26 cellular contexts compared by ENCODE assay signal in the genomic region with DNA sequence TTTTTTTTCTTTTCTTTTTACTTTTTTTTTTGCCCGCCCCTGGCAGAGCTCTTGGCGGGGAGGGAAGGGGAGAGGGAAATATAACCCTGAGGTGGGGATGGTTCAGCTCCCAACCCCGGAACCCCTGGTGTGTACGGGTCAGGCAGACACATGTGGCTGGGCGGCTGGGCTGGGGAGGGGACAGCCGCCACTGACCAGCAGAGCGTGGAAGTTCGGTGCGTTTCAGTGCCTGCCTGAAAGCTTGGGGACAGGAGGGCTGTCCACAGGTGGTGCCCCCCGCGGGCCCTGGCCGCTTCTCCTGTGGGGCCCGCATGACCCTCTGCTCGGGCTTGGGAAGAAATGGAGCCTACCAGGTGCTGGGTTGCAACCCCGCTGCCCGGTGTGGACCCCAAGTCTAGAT.
"Had no signal": no experiment of that assay in that cellular context is flagged by ENCODE, and none has a peak within 500 bp of the region (broad histone marks: within the 10 kb centered on the region; RNA-seq: fewer than 3 reads in every experiment).

No MANE protein-coding gene starts in this region.

- H3K27ac Mint-ChIP-seq: activated CD4-positive, alpha-beta T cell treated with anti-CD3 and anti-CD28 coated beads, Interleukin-2, amount 10 ng/mL, durations not matched to agents 7 days and 5 days; activated CD8-positive, alpha-beta memory T cell treated with anti-CD3 and anti-CD28 coated beads, Interleukin-2, amount 10 ng/mL, durations not matched to agents 7 days and 5 days; activated CD8-positive, alpha-beta T cell treated with anti-CD3 and anti-CD28 coated beads for 36 hours; activated naive CD8-positive, alpha-beta T cell treated with anti-CD3 and anti-CD28 coated beads, Interleukin-2, amount 50 U/mL, for 24 hours; dendritic cell treated with granulocyte-macrophage colony-stimulating factor and Interleukin-4, amounts not matched to agents 40 ng/mL and 50 ng/mL, for 4 days; T-helper 2 cell treated with Interferon-gamma antibody and Interleukin-4, amounts not matched to agents 5 μg/mL and 100 μg/mL, for 36 hours had no signal

- H3K27me3 Mint-ChIP-seq: activated CD4-positive, alpha-beta T cell treated with anti-CD3 and anti-CD28 coated beads, Interleukin-2, amount 10 ng/mL, durations not matched to agents 7 days and 5 days; activated CD8-positive, alpha-beta memory T cell treated with anti-CD3 and anti-CD28 coated beads, Interleukin-2, amount 10 ng/mL, durations not matched to agents 7 days and 5 days; activated CD8-positive, alpha-beta T cell treated with anti-CD3 and anti-CD28 coated beads for 36 hours; activated naive CD8-positive, alpha-beta T cell treated with anti-CD3 and anti-CD28 coated beads, Interleukin-2, amount 50 U/mL, for 24 hours; dendritic cell treated with granulocyte-macrophage colony-stimulating factor and Interleukin-4, amounts not matched to agents 40 ng/mL and 50 ng/mL, for 4 days; naive thymus-derived CD4-positive, alpha-beta T cell; stimulated activated naive CD8-positive, alpha-beta T cell treated with anti-CD3 and anti-CD28 coated beads, Interleukin-15, amount 100 ng/mL, for 72 hours had no signal

- H3K4me3 Mint-ChIP-seq: activated CD4-positive, alpha-beta T cell treated with anti-CD3 and anti-CD28 coated beads, Interleukin-2, amount 10 ng/mL, durations not matched to agents 7 days and 5 days; activated CD8-positive, alpha-beta memory T cell treated with anti-CD3 and anti-CD28 coated beads, Interleukin-2, amount 10 ng/mL, durations not matched to agents 7 days and 5 days; activated CD8-positive, alpha-beta T cell treated with anti-CD3 and anti-CD28 coated beads for 36 hours; activated naive CD8-positive, alpha-beta T cell treated with anti-CD3 and anti-CD28 coated beads, Interleukin-2, amount 50 U/mL, for 24 hours; dendritic cell treated with granulocyte-macrophage colony-stimulating factor and Interleukin-4, amounts not matched to agents 40 ng/mL and 50 ng/mL, for 4 days; naive thymus-derived CD4-positive, alpha-beta T cell; stimulated activated naive CD8-positive, alpha-beta T cell treated with anti-CD3 and anti-CD28 coated beads, Interleukin-15, amount 100 ng/mL, for 72 hours; T-helper 2 cell treated with Interferon-gamma antibody and Interleukin-4, amounts not matched to agents 5 μg/mL and 100 μg/mL, for 36 hours had no signal

- H3K4me1 ChIP-seq: uterus had no signal

- H3K27ac ChIP-seq: cardiac muscle cell, pancreas, skin epidermis, uterus, VCaP had no signal

- FAIRE-seq: endometrium, kidney, pancreas had no signal

- H3K4me3 ChIP-seq: cardiac muscle cell, lung, pancreas, skin epidermis, uterus had no signal

- H3K36me3 ChIP-seq: cardiac muscle cell, uterus had no signal

- H3K4me1 Mint-ChIP-seq: activated CD8-positive, alpha-beta memory T cell treated with anti-CD3 and anti-CD28 coated beads, Interleukin-2, amount 10 ng/mL, durations not matched to agents 7 days and 5 days; activated naive CD8-positive, alpha-beta T cell treated with anti-CD3 and anti-CD28 coated beads, Interleukin-2, amount 50 U/mL, for 24 hours; stimulated activated naive CD8-positive, alpha-beta T cell treated with anti-CD3 and anti-CD28 coated beads, Interleukin-15, amount 100 ng/mL, for 72 hours had no signal

- H3K9me3 Mint-ChIP-seq: activated CD4-positive, alpha-beta T cell treated with anti-CD3 and anti-CD28 coated beads, Interleukin-2, amount 10 ng/mL, durations not matched to agents 7 days and 5 days; activated CD8-positive, alpha-beta T cell treated with anti-CD3 and anti-CD28 coated beads for 36 hours; activated naive CD8-positive, alpha-beta T cell treated with anti-CD3 and anti-CD28 coated beads, Interleukin-2, amount 50 U/mL, for 24 hours; dendritic cell treated with granulocyte-macrophage colony-stimulating factor and Interleukin-4, amounts not matched to agents 40 ng/mL and 50 ng/mL, for 4 days; naive thymus-derived CD4-positive, alpha-beta T cell; stimulated activated naive CD8-positive, alpha-beta T cell treated with anti-CD3 and anti-CD28 coated beads, Interleukin-15, amount 100 ng/mL, for 72 hours; T-helper 2 cell treated with Interferon-gamma antibody and Interleukin-4, amounts not matched to agents 5 μg/mL and 100 μg/mL, for 36 hours had no signal

- H3K27me3 ChIP-seq: cardiac muscle cell, pancreas, uterus had no signal

- H3K9me3 ChIP-seq: pancreas, uterus had no signal

- DNase-seq: activated CD4-positive, alpha-beta T cell treated with anti-CD3 and anti-CD28 coated beads, Interleukin-2, amount 10 ng/mL, durations not matched to agents 7 days and 5 days; activated CD8-positive, alpha-beta memory T cell treated with anti-CD3 and anti-CD28 coated beads, Interleukin-2, amount 10 ng/mL, durations not matched to agents 7 days and 5 days; activated CD8-positive, alpha-beta T cell treated with anti-CD3 and anti-CD28 coated beads for 36 hours; activated gamma-delta T cell; activated naive CD4-positive, alpha-beta T cell treated with anti-CD3 and anti-CD28 coated beads, Interleukin-2, amount 50 U/mL, for 16 hours; activated naive CD8-positive, alpha-beta T cell treated with anti-CD3 and anti-CD28 coated beads, Interleukin-2, amount 50 U/mL, for 24 hours; activated T-cell treated with anti-CD3 and anti-CD28 coated beads for 4 hours; effector CD4-positive, alpha-beta T cell; erythroblast; foreskin fibroblast; kidney; naive thymus-derived CD4-positive, alpha-beta T cell; pancreas; stimulated activated CD4-positive, alpha-beta T cell treated with anti-CD3 and anti-CD28 coated beads, Interleukin-1b, Interleukin-23, amount 100 ng/mL, for 48 hours; stimulated activated naive CD8-positive, alpha-beta T cell treated with anti-CD3 and anti-CD28 coated beads, Interleukin-15, amount 100 ng/mL, for 72 hours; trophoblast cell; uterus had no signal

- ATAC-seq: activated CD4-positive, CD25-positive, alpha-beta regulatory T cell treated with anti-CD3 and anti-CD28 coated beads, Interleukin-2, amount 50 U/mL, for 24 hours; activated CD8-positive, alpha-beta memory T cell treated with anti-CD3 and anti-CD28 coated beads, Interleukin-2, amount 10 ng/mL, durations not matched to agents 7 days and 5 days; activated CD8-positive, alpha-beta T cell treated with anti-CD3 and anti-CD28 coated beads for 36 hours; activated naive CD8-positive, alpha-beta T cell treated with anti-CD3 and anti-CD28 coated beads, Interleukin-2, amount 50 U/mL, for 24 hours; left lobe of liver; naive thymus-derived CD4-positive, alpha-beta T cell; pancreas; stimulated activated naive CD8-positive, alpha-beta T cell treated with anti-CD3 and anti-CD28 coated beads, Interleukin-15, amount 100 ng/mL, for 72 hours had no signal
